Comparison of ENCODE assay signal across 8 cellular contexts in genomic region chr16:85235988-85236831, GRCh38.
DNase-seq lines count a peak whose midpoint lies in the region; ATAC-seq, FAIRE-seq and TF ChIP-seq lines count a peak whose summit lies in the region.

No MANE protein-coding gene starts in this region.

- H3K27me3 Mint-ChIP-seq in activated naive CD8-positive, alpha-beta T cell: peaks cover 9% of the 10 kb centered on the region
- H3K27me3 Mint-ChIP-seq in activated naive CD8-positive, alpha-beta T cell treated with anti-CD3 and anti-CD28 coated beads, Interleukin-2, amount 50 U/mL, for 24 hours: peaks cover 27% of the 10 kb centered on the region

- TF ChIP-seq POLR2A in right lobe of liver (IDR thresholded peaks at IDR 0.05): no peak

- no peak overlapping the region for H3K27ac ChIP-seq in right lobe of liver

- no peaks in the 10 kb centered on the region for H3K4me1 ChIP-seq in right lobe of liver

- TF ChIP-seq CTCF in astrocyte of the spinal cord (IDR thresholded peaks at IDR 0.05; ENCODE audit: low read depth, low read length) (no peak), right lobe of liver (IDR thresholded peaks at IDR 0.05) (no peak)

- no peak for ATAC-seq in activated naive CD8-positive, alpha-beta T cell treated with anti-CD3 and anti-CD28 coated beads, Interleukin-2, amount 50 U/mL, for 24 hours
- ATAC-seq in right lobe of liver: peak; percentile 30 to 59 (median 52)
- no peak for ATAC-seq in GM19467 (IDR thresholded peaks at IDR 0.05; ENCODE audit: unreplicated experiment)

- in situ Hi-C loops in astrocyte of the spinal cord (cut with HindIII; ENCODE audit: low sequenced_read_pairs): no loop called here

- no peaks in the 10 kb centered on the region for H3K9me3 Mint-ChIP-seq in activated naive CD8-positive, alpha-beta T cell (ENCODE audit: low read depth)
- H3K9me3 Mint-ChIP-seq in activated naive CD8-positive, alpha-beta T cell treated with anti-CD3 and anti-CD28 coated beads, Interleukin-2, amount 50 U/mL, for 24 hours: no peaks in the 10 kb centered on the region

- H3K4me1 Mint-ChIP-seq in activated naive CD8-positive, alpha-beta T cell (ENCODE audit: low read depth): peaks cover 1% of the 10 kb centered on the region
- no peaks in the 10 kb centered on the region for H3K4me1 Mint-ChIP-seq in activated naive CD8-positive, alpha-beta T cell treated with anti-CD3 and anti-CD28 coated beads, Interleukin-2, amount 50 U/mL, for 24 hours

- H3K27ac Mint-ChIP-seq in activated naive CD8-positive, alpha-beta T cell: no peak overlapping the region
- no peak overlapping the region for H3K27ac Mint-ChIP-seq in activated naive CD8-positive, alpha-beta T cell treated with anti-CD3 and anti-CD28 coated beads, Interleukin-2, amount 50 U/mL, for 24 hours

- 71% methylated on average over 4 of the region's 20 CpGs for WGBS in right lobe of liver (ENCODE audit: insufficient coverage, low coverage, low lambda C conversion rate, missing lambda C conversion rate)

- DNase-seq in activated naive CD8-positive, alpha-beta T cell treated with anti-CD3 and anti-CD28 coated beads, Interleukin-2, amount 50 U/mL, for 24 hours: no peak
- peak; percentile 39 for DNase-seq in astrocyte of the spinal cord (ENCODE audit: low read depth, low spot score)
- DNase-seq in right lobe of liver: peak in 2 of 3 donors; percentile 61 to 65
- DNase-seq in urothelium cell line (ENCODE audit: low spot score): peak; percentile 69
- DNase-seq in A172 (ENCODE audit: low spot score): no peak
- DNase-seq in NCI-H82 (lab: John Stamatoyannopoulos, UW): no peak

- H3K36me3 ChIP-seq in right lobe of liver: no peaks in the 10 kb centered on the region

- H3K4me3 Mint-ChIP-seq in activated naive CD8-positive, alpha-beta T cell: peak overlapping the region; percentile 49
- H3K4me3 Mint-ChIP-seq in activated naive CD8-positive, alpha-beta T cell treated with anti-CD3 and anti-CD28 coated beads, Interleukin-2, amount 50 U/mL, for 24 hours: no peak overlapping the region

- H3K36me3 Mint-ChIP-seq in activated naive CD8-positive, alpha-beta T cell: no peaks in the 10 kb centered on the region
- H3K36me3 Mint-ChIP-seq in activated naive CD8-positive, alpha-beta T cell treated with anti-CD3 and anti-CD28 coated beads, Interleukin-2, amount 50 U/mL, for 24 hours (ENCODE audit: low read depth): no peaks in the 10 kb centered on the region

- no peak for FAIRE-seq in urothelium cell line (lab: Jason Lieb, UNC)

- H3K4me3 ChIP-seq in astrocyte of the spinal cord (ENCODE audit: low read depth, low read length) (no peak overlapping the region), right lobe of liver (peak overlapping the region in 1 of 3 donors; percentile 21)

- no peaks in the 10 kb centered on the region for H3K9me3 ChIP-seq in right lobe of liver

- no peaks in the 10 kb centered on the region for H3K27me3 ChIP-seq in right lobe of liver

- intact Hi-C loops in right lobe of liver (cut with DNase I): loop anchor here in 1 of 2 donors (10.0 kb wide), 1 partner anchor 121 kb away; the partner anchor contains the start of gene CIBAR2

Comparison
In these comparisons a context has a peak if more than half of its experiments do, and no peak if none do; other contexts are left out.
1. ATAC-seq: peak in right lobe of liver (4 of 4); none in activated naive CD8-positive, alpha-beta T cell treated with anti-CD3 and anti-CD28 coated beads, Interleukin-2, amount 50 U/mL, for 24 hours (single experiment) and GM19467 (single experiment).
2. DNase-seq: peak in astrocyte of the spinal cord (single experiment), right lobe of liver (2 of 3) and urothelium cell line (single experiment); none in activated naive CD8-positive, alpha-beta T cell treated with anti-CD3 and anti-CD28 coated beads, Interleukin-2, amount 50 U/mL, for 24 hours (single experiment), A172 (single experiment) and NCI-H82 (single experiment).